In the genomic region with DNA sequence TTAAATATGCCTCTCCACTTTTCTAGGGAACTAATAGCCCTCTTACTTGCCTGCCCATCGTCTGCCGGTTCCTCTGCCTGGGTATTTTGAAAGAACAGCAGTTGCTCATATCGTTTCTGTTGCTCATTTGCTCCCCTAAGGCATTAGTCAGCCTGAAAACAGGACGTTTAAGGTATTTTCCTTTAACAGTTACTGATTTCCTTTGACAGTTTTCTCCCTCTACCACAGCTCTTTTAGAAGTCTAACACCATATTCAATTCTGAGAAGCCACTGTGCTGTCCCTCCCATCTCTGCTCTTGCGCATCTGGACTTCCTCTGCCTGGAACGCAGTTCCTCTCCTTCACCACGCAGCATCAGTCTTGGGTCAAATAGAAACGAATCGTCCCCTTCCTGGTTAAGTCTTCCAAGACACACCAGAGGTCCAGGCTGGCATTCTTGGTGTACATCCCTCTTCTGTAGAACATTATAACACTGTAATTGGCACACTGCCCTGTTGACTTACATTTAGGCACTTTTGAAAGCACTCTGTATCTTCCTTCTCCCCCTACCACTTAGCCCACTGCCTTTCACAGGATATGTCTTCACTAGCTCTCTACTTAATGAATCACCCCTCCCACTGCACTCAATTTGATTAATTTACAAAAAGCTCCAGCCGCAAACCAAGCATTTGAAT, we compare ENCODE assay signal across 8 cellular contexts.
A peak's percentile ranks its signal among the peaks of the same experiment; 100 is the strongest.
DNase-seq lines count a peak whose midpoint lies in the region; TF ChIP-seq lines count a peak whose summit lies in the region.

No MANE protein-coding gene starts in this region.

- DNase-seq in GM12865 (ENCODE audit: low read depth) (peak; percentile 91), HCEC 1CT (peak; percentile 91), MV-4-11 (lab: John Stamatoyannopoulos, UW) (peak; percentile 93), NCI-H524 treated with DMSO at 0.1 percent for 48 hours (lab: John Stamatoyannopoulos, UW) (no peak)
- peak; percentile 81 for DNase-seq in activated CD4-positive, alpha-beta memory T cell treated with anti-CD3 and anti-CD28 coated beads, Interleukin-2, amount 10 ng/mL, durations not matched to agents 7 days and 5 days
- peak; percentile 34 to 36 (median 35) for DNase-seq in effector memory CD4-positive, alpha-beta T cell

- peak overlapping the region; percentile 83 for H3K4me3 Mint-ChIP-seq in activated CD4-positive, alpha-beta memory T cell treated with anti-CD3 and anti-CD28 coated beads, Interleukin-2, amount 10 ng/mL, durations not matched to agents 7 days and 5 days
- H3K4me3 Mint-ChIP-seq in stimulated activated naive CD8-positive, alpha-beta T cell treated with anti-CD3 and anti-CD28 coated beads, Interleukin-15, Interleukin-2, amounts not matched to agents 100 ng/mL and 50 ng/mL, for 24 hours, result peak overlapping the region; percentile 89

- CTCF ChIA-PET in activated CD4-positive, alpha-beta memory T cell treated with anti-CD3 and anti-CD28 coated beads, Interleukin-2, amount 10 ng/mL, durations not matched to agents 7 days and 5 days (lab: Charles Lee), result interaction anchor here (0.6 to 1.9 kb wide), 5 partner anchors 9 to 141 kb away, joined by 3 to 4 read pairs (median 3); a partner anchor contains a TSS

- peaks cover 2% of the 10 kb centered on the region for H3K36me3 ChIP-seq in effector memory CD4-positive, alpha-beta T cell (ENCODE audit: control insufficient read depth, insufficient read depth, low read length)
- peaks cover 0 to 4% of the 10 kb centered on the region in 2 donors for H3K36me3 ChIP-seq in muscle layer of duodenum (ENCODE audit: control insufficient read depth in 1 of 2, insufficient read depth in 2 of 2, low read length in 2 of 2)

- H3K9me3 Mint-ChIP-seq in activated CD4-positive, alpha-beta memory T cell treated with anti-CD3 and anti-CD28 coated beads, Interleukin-2, amount 10 ng/mL, durations not matched to agents 7 days and 5 days, result peaks cover 8% of the 10 kb centered on the region
- peaks cover 6% of the 10 kb centered on the region for H3K9me3 Mint-ChIP-seq in stimulated activated naive CD8-positive, alpha-beta T cell treated with anti-CD3 and anti-CD28 coated beads, Interleukin-15, Interleukin-2, amounts not matched to agents 100 ng/mL and 50 ng/mL, for 24 hours

- peaks cover 13% of the 10 kb centered on the region for H3K4me1 ChIP-seq in effector memory CD4-positive, alpha-beta T cell (ENCODE audit: control insufficient read depth, insufficient read depth, low read length, poor library complexity, severe bottlenecking)
- H3K4me1 ChIP-seq in muscle layer of duodenum (ENCODE audit: control insufficient read depth in 1 of 2, insufficient read depth in 2 of 2, low read length in 2 of 2), result peaks cover 0 to 3% of the 10 kb centered on the region in 2 donors

- TF ChIP-seq CTCF in GM12865 (IDR thresholded peaks at IDR 0.05; ENCODE audit: insufficient read depth, low read depth, low read length, missing control alignments), result no peak

- peak overlapping the region; percentile 60 for H3K4me3 ChIP-seq in GM12865 (ENCODE audit: low read depth, low read length)
- peak overlapping the region; percentile 59 for H3K4me3 ChIP-seq in effector memory CD4-positive, alpha-beta T cell (ENCODE audit: insufficient read depth, low read depth, low read length, poor library complexity, severe bottlenecking)
- H3K4me3 ChIP-seq in muscle layer of duodenum (ENCODE audit: low read depth in 1 of 2, low read length in 2 of 2), result peak overlapping the region; percentile 70 to 78

- H3K36me3 Mint-ChIP-seq in activated CD4-positive, alpha-beta memory T cell treated with anti-CD3 and anti-CD28 coated beads, Interleukin-2, amount 10 ng/mL, durations not matched to agents 7 days and 5 days (ENCODE audit: low read depth), result peaks cover 70% of the 10 kb centered on the region
- H3K36me3 Mint-ChIP-seq in stimulated activated naive CD8-positive, alpha-beta T cell treated with anti-CD3 and anti-CD28 coated beads, Interleukin-15, Interleukin-2, amounts not matched to agents 100 ng/mL and 50 ng/mL, for 24 hours (ENCODE audit: low read depth), result peaks cover 40% of the 10 kb centered on the region

- H3K9me3 ChIP-seq in effector memory CD4-positive, alpha-beta T cell (ENCODE audit: control insufficient read depth, low read length), result no peaks in the 10 kb centered on the region
- H3K9me3 ChIP-seq in muscle layer of duodenum (ENCODE audit: control insufficient read depth in 1 of 2, low read length in 2 of 2), result no peaks in the 10 kb centered on the region

- H3K27me3 ChIP-seq in effector memory CD4-positive, alpha-beta T cell (replicated peaks; ENCODE audit: control insufficient read depth, insufficient read depth, low read length, poor library complexity, severe bottlenecking), result no peaks in the 10 kb centered on the region
- no peaks in the 10 kb centered on the region for H3K27me3 ChIP-seq in muscle layer of duodenum (ENCODE audit: low read depth, low read length)

- H3K27me3 Mint-ChIP-seq in activated CD4-positive, alpha-beta memory T cell treated with anti-CD3 and anti-CD28 coated beads, Interleukin-2, amount 10 ng/mL, durations not matched to agents 7 days and 5 days, result no peaks in the 10 kb centered on the region
- H3K27me3 Mint-ChIP-seq in stimulated activated naive CD8-positive, alpha-beta T cell treated with anti-CD3 and anti-CD28 coated beads, Interleukin-15, Interleukin-2, amounts not matched to agents 100 ng/mL and 50 ng/mL, for 24 hours, result no peaks in the 10 kb centered on the region

- POLR2A ChIA-PET in activated CD4-positive, alpha-beta memory T cell treated with anti-CD3 and anti-CD28 coated beads, Interleukin-2, amount 10 ng/mL, durations not matched to agents 7 days and 5 days (lab: Charles Lee), result interaction anchor here (0.6 to 2.9 kb wide), 38 partner anchors 9 to 906 kb away, joined by 3 to 38 read pairs (median 5); a partner anchor contains a TSS

- H3K4me1 Mint-ChIP-seq in activated CD4-positive, alpha-beta memory T cell treated with anti-CD3 and anti-CD28 coated beads, Interleukin-2, amount 10 ng/mL, durations not matched to agents 7 days and 5 days, result peaks cover 40% of the 10 kb centered on the region
- H3K4me1 Mint-ChIP-seq in stimulated activated naive CD8-positive, alpha-beta T cell treated with anti-CD3 and anti-CD28 coated beads, Interleukin-15, Interleukin-2, amounts not matched to agents 100 ng/mL and 50 ng/mL, for 24 hours (ENCODE audit: low read depth), result peaks cover 51% of the 10 kb centered on the region

- H3K27ac ChIP-seq in effector memory CD4-positive, alpha-beta T cell (ENCODE audit: insufficient read depth, low read length, poor library complexity, severe bottlenecking), result peak overlapping the region; percentile 71
- peak overlapping the region; percentile 92 for H3K27ac ChIP-seq in muscle layer of duodenum (ENCODE audit: low read length)

- H3K27ac Mint-ChIP-seq in activated CD4-positive, alpha-beta memory T cell treated with anti-CD3 and anti-CD28 coated beads, Interleukin-2, amount 10 ng/mL, durations not matched to agents 7 days and 5 days, result peak overlapping the region; percentile 96
- peak overlapping the region; percentile 100 for H3K27ac Mint-ChIP-seq in stimulated activated naive CD8-positive, alpha-beta T cell treated with anti-CD3 and anti-CD28 coated beads, Interleukin-15, Interleukin-2, amounts not matched to agents 100 ng/mL and 50 ng/mL, for 24 hours
